Comparison of ENCODE assay signal across 1 cellular context in the genomic region with DNA sequence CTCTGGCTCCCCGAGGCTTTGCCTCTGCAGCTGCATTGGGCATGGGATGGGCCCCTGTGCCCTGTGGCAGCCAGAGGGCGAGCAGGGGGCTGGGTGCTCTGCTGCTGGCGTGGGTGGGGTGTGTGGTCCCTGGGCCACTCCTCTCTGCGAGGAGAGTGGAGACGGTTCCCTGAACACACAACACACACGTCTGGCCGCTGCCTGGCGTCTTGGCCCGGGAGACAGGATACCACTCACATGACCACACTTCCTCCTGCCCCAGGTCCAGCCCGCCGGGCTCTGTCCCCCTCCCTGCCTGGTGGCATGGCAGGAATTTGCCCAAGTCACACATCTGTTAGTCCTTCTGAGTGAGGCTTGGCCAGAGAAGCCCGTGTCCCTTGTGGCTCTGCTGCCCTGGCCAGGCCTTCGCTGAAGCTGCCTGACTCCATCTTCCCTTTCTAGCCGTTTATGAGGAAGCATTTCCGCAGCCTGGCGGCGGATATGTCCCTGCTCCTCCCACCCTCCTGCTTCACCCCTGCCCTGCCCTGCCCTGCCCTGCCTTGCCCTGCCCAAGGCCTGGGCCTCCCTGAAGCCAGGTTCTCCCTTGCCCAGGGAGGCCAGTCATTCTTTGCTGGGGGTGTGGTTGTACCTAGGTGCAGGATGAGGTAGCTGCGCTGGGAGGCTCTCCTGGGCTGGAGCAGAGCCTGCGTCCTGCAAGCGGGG.
TF ChIP-seq lines count a peak whose summit lies in the region.

No MANE protein-coding gene starts in this region.

TF ChIP-seq in SK-N-SH treated with all-trans-retinoic acid at 6 μM for 48 hours, 23 proteins besides CTCF, POLR2A, EP300 and RAD21 (continued from another document):
- TF ChIP-seq RARB (CRISPR knock-in tag; IDR thresholded peaks at IDR 0.05) (no peak), PPARA (CRISPR knock-in tag; IDR thresholded peaks at IDR 0.05; ENCODE audit: borderline replicate concordance) (no peak), ZC3H10 (CRISPR knock-in tag; IDR thresholded peaks at IDR 0.05) (no peak), ISL1 (CRISPR knock-in tag; IDR thresholded peaks at IDR 0.05) (no peak), ZFP3 (CRISPR knock-in tag; IDR thresholded peaks at IDR 0.05) (no peak), ESRRG (CRISPR knock-in tag; IDR thresholded peaks at IDR 0.05) (no peak), CREB5 (CRISPR knock-in tag; IDR thresholded peaks at IDR 0.05; ENCODE audit: low read depth) (no peak), ZNF8 (CRISPR knock-in tag; IDR thresholded peaks at IDR 0.05) (no peak), TOX (CRISPR knock-in tag; IDR thresholded peaks at IDR 0.05; ENCODE audit: borderline replicate concordance) (no peak), ARNTL (CRISPR knock-in tag; IDR thresholded peaks at IDR 0.05; ENCODE audit: borderline replicate concordance, low read depth) (no peak), OSR1 (CRISPR knock-in tag; IDR thresholded peaks at IDR 0.05) (no peak), ZNF565 (CRISPR knock-in tag; conservative IDR thresholded peaks at IDR 0.05; ENCODE audit: low read depth) (no peak)
